In the genomic region with DNA sequence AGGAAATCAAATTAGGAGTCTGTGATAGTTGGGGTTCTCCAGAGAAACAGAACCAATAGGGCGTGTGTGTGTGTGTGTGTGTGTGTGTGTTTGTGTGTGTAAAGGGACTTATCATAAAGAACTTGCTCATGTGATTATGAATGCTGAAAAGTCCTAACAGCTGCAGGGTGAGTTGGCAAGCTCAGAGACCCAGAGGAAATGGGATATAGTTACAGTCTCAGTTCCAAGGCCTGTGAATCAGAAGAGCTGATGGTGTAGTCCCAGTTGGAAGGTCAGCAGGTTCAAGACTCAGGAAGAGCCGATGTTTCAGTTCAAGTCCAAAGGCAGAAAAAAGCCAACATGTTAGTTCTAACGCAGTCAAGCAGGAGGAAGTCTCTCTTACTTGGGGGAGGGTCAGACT, we compare ENCODE assay signal across 21 cellular contexts.
"Had no signal": no experiment of that assay in that cellular context is flagged by ENCODE, and none has a peak within 500 bp of the region (broad histone marks: within the 10 kb centered on the region; RNA-seq: fewer than 3 reads in every experiment).

No MANE protein-coding gene starts in this region.

- H3K27me3 ChIP-seq: dorsolateral prefrontal cortex, esophagus squamous epithelium, right lobe of liver, stomach, vagina had no signal

- H3K36me3 ChIP-seq: esophagus squamous epithelium, right lobe of liver, stomach, vagina had no signal

- H3K27ac ChIP-seq: dorsolateral prefrontal cortex, esophagus squamous epithelium, right lobe of liver, stomach, vagina, VCaP had no signal

- H3K4me2 ChIP-seq: smooth muscle cell had no signal

- H3K4me3 ChIP-seq: dorsolateral prefrontal cortex, esophagus squamous epithelium, right lobe of liver, smooth muscle cell, stomach, vagina had no signal

- FAIRE-seq: colon had no signal

- H3K9me3 ChIP-seq: esophagus squamous epithelium, right lobe of liver, stomach, vagina had no signal

- DNase-seq: activated CD4-positive, alpha-beta memory T cell treated with anti-CD3 and anti-CD28 coated beads, Interleukin-2, amount 10 ng/mL, durations not matched to agents 7 days and 5 days; activated CD4-positive, alpha-beta T cell treated with anti-CD3 and anti-CD28 coated beads, Interleukin-2, amount 10 ng/mL, durations not matched to agents 24 days and 14 days; activated CD8-positive, alpha-beta memory T cell treated with anti-CD3 and anti-CD28 coated beads, Interleukin-2, amount 10 ng/mL, durations not matched to agents 7 days and 5 days; activated effector memory CD4-positive, alpha-beta T cell treated with anti-CD3 and anti-CD28 coated beads, Interleukin-2, amount 50 U/mL, for 16 hours; activated naive CD4-positive, alpha-beta T cell treated with anti-CD3 and anti-CD28 coated beads, Interleukin-2, amount 10 ng/mL, durations not matched to agents 7 days and 5 days; activated naive CD8-positive, alpha-beta T cell treated with anti-CD3 and anti-CD28 coated beads, Interleukin-2, amount 50 U/mL, for 24 hours; activated T-cell treated with anti-CD3 and anti-CD28 coated beads for 4 hours; dorsolateral prefrontal cortex; esophagus squamous epithelium; immature natural killer cell; left ventricle myocardium superior; mammary epithelial cell; nucleus accumbens; right lobe of liver; stimulated activated CD4-positive, alpha-beta T cell treated with anti-CD3 and anti-CD28 coated beads, Interleukin-15, amount 100 ng/mL, for 24 hours; stomach had no signal

- ATAC-seq: activated CD8-positive, alpha-beta memory T cell treated with anti-CD3 and anti-CD28 coated beads, Interleukin-2, amount 10 ng/mL, durations not matched to agents 7 days and 5 days; activated naive CD8-positive, alpha-beta T cell treated with anti-CD3 and anti-CD28 coated beads, Interleukin-2, amount 50 U/mL, for 24 hours; left ventricle myocardium superior; natural killer cell treated with Interleukin-12 subunit alpha and Interleukin-12 subunit beta and Interleukin-15 and Interleukin-18, amount 100 ng/mL, for 72 hours had no signal

- H3K4me1 ChIP-seq: esophagus squamous epithelium, right lobe of liver, stomach, vagina had no signal
